Comparison of ENCODE assay signal across 23 cellular contexts in genomic region chr3:118476885-118477618, GRCh38.
"Had no signal": no experiment of that assay in that cellular context is flagged by ENCODE, and none has a peak within 500 bp of the region (broad histone marks: within the 10 kb centered on the region; RNA-seq: fewer than 3 reads in every experiment).

No MANE protein-coding gene starts in this region.

- H3K27ac Mint-ChIP-seq: activated CD4-positive, alpha-beta T cell treated with anti-CD3 and anti-CD28 coated beads for 36 hours; activated naive CD8-positive, alpha-beta T cell treated with anti-CD3 and anti-CD28 coated beads for 36 hours; activated T-cell treated with anti-CD3 and anti-CD28 coated beads, Interleukin-2, amount 50 U/mL, for 24 hours; activated T-helper 2 cell treated with anti-CD3 and anti-CD28 coated beads, Interferon-gamma antibody, Interleukin-2, Interleukin-4, amounts not matched to agents 10 μg/mL and 5 μg/mL and 100 μg/mL, durations not matched to agents 14 hours and 24 hours and 36 hours; memory B cell; nephron; stimulated activated naive CD8-positive, alpha-beta T cell treated with anti-CD3 and anti-CD28 coated beads, Interleukin-15, Interleukin-2, amounts not matched to agents 100 ng/mL and 50 ng/mL, for 24 hours; WTC11 had no signal

- H3K9me3 Mint-ChIP-seq: activated naive CD8-positive, alpha-beta T cell treated with anti-CD3 and anti-CD28 coated beads for 36 hours; activated T-helper 2 cell treated with anti-CD3 and anti-CD28 coated beads, Interferon-gamma antibody, Interleukin-2, Interleukin-4, amounts not matched to agents 10 μg/mL and 5 μg/mL and 100 μg/mL, durations not matched to agents 14 hours and 24 hours and 36 hours; nephron had no signal

- H3K27ac ChIP-seq: pancreas, psoas muscle, right atrium auricular region, tibial artery had no signal

- H3K9me3 ChIP-seq: pancreas, psoas muscle, right atrium auricular region, tibial artery had no signal

- H3K27me3 ChIP-seq: right atrium auricular region, tibial artery had no signal

- DNase-seq: activated CD4-positive, alpha-beta T cell treated with anti-CD3 and anti-CD28 coated beads for 36 hours; activated CD4-positive, alpha-beta T cell treated with anti-CD3 and anti-CD28 coated beads, Interleukin-2, amount 50 U/mL, for 4 hours; activated CD8-positive, alpha-beta memory T cell treated with anti-CD3 and anti-CD28 coated beads for 24 hours; activated CD8-positive, alpha-beta memory T cell treated with anti-CD3 and anti-CD28 coated beads, Interleukin-2, amount 50 U/mL, for 4 hours; activated naive CD4-positive, alpha-beta T cell treated with Interleukin-2 at 50 U/mL for 16 hours; activated naive CD8-positive, alpha-beta T cell treated with anti-CD3 and anti-CD28 coated beads for 36 hours; activated T-cell treated with anti-CD3 and anti-CD28 coated beads, Interleukin-2, amount 50 U/mL, for 24 hours; central memory CD4-positive, alpha-beta T cell; dermis blood vessel endothelial cell; effector CD8-positive, alpha-beta T cell; erythroblast; foreskin fibroblast; left colon; pancreas; psoas muscle; stimulated activated CD4-positive, alpha-beta T cell treated with anti-CD3 and anti-CD28 coated beads, Interleukin-12 subunit alpha, Interleukin-12 subunit beta, amount 100 ng/mL, for 4 hours; tibial artery had no signal

- H3K36me3 Mint-ChIP-seq: activated naive CD8-positive, alpha-beta T cell treated with anti-CD3 and anti-CD28 coated beads for 36 hours; memory B cell; WTC11 had no signal

- ATAC-seq: activated CD4-positive, alpha-beta T cell treated with anti-CD3 and anti-CD28 coated beads for 36 hours; left colon; pancreas; psoas muscle had no signal

- H3K4me1 ChIP-seq: pancreas, psoas muscle, right atrium auricular region, tibial artery had no signal

- H3K4me3 ChIP-seq: pancreas, psoas muscle, right atrium auricular region, tibial artery had no signal

- H3K36me3 ChIP-seq: pancreas, right atrium auricular region, tibial artery had no signal

- H3K27me3 Mint-ChIP-seq: activated CD4-positive, alpha-beta T cell treated with anti-CD3 and anti-CD28 coated beads for 36 hours; activated naive CD8-positive, alpha-beta T cell treated with anti-CD3 and anti-CD28 coated beads for 36 hours; activated T-cell treated with anti-CD3 and anti-CD28 coated beads, Interleukin-2, amount 50 U/mL, for 24 hours; memory B cell; stimulated activated naive CD8-positive, alpha-beta T cell treated with anti-CD3 and anti-CD28 coated beads, Interleukin-15, Interleukin-2, amounts not matched to agents 100 ng/mL and 50 ng/mL, for 24 hours had no signal

- H3K4me1 Mint-ChIP-seq: activated CD4-positive, alpha-beta T cell treated with anti-CD3 and anti-CD28 coated beads for 36 hours; activated naive CD8-positive, alpha-beta T cell treated with anti-CD3 and anti-CD28 coated beads for 36 hours; memory B cell; nephron had no signal

- H3K4me3 Mint-ChIP-seq: activated CD4-positive, alpha-beta T cell treated with anti-CD3 and anti-CD28 coated beads for 36 hours; activated naive CD8-positive, alpha-beta T cell treated with anti-CD3 and anti-CD28 coated beads for 36 hours; activated T-cell treated with anti-CD3 and anti-CD28 coated beads, Interleukin-2, amount 50 U/mL, for 24 hours; memory B cell; nephron; stimulated activated naive CD8-positive, alpha-beta T cell treated with anti-CD3 and anti-CD28 coated beads, Interleukin-15, Interleukin-2, amounts not matched to agents 100 ng/mL and 50 ng/mL, for 24 hours; WTC11 had no signal
